17 cellular contexts compared by ENCODE assay signal in the genomic region with DNA sequence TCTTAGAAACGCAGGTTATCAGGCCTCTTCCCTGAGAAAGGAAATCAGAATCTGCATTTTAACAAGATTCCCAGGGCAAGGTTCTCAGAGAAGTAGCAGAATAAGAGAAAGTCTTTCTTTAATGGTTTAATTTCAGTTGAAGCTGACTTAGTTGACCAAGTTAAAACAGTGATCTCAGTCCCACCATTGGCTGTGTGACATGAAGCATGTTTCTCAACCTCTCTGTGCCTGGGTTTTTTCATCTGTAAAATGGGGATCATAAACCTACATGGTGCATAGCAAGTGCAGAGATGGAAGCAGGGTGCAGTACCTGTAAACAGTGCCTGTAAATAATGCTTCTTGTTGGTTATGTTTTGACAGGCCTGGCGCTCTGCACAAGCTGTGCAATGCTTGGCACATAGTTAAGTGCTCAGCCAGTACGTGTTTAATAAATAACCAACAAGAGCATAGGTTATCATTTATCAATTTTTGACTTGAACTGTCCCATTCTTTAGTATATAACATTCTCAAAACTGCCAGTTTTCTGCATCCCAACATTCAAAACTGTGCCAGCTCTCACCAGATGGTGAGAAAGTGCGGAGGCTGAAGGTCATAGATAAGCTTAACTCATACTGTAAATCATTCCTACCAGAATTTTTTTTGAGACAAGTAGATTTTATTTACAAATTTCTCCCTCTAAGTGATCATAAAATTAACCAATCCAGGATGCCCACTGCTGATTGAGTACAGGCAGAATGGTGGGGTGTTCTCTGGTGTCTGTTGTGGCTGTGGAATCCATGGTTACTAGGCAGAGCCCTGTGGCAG. TPM values are rescaled to one million over a fixed set of nuclear protein-coding genes. Genes with fewer than 3 reads are reported as not detected.
DNase-seq lines count a peak whose midpoint lies in the region; ATAC-seq and TF ChIP-seq lines count a peak whose summit lies in the region.
"Had no signal": no experiment of that assay in that cellular context is flagged by ENCODE, and none has a peak within 500 bp of the region (broad histone marks: within the 10 kb centered on the region; RNA-seq: fewer than 3 reads in every experiment).

No MANE protein-coding gene starts in this region.

- no peaks in the 10 kb centered on the region for H3K36me3 ChIP-seq in body of pancreas (replicated peaks in 1 of 2; ENCODE audit: insufficient read depth in 1 of 2, low read depth in 2 of 2)
- H3K36me3 ChIP-seq in liver (ENCODE audit: control insufficient read depth in 4 of 4, insufficient read depth in 3 of 4, low read depth in 1 of 4, low read length in 3 of 4) = peaks cover 0 to 2% (median 0%) of the 10 kb centered on the region in 4 donors

- no peak for TF ChIP-seq POLR2A in body of pancreas (IDR thresholded peaks at IDR 0.05)

- H3K4me3 ChIP-seq in body of pancreas (no peak overlapping the region), liver (ENCODE audit: low read depth in 1 of 3, low read length in 3 of 3) (no peak overlapping the region)
- H3K4me3 ChIP-seq: HAP-1 had no signal

- peaks cover 29% of the 10 kb centered on the region for H3K36me3 Mint-ChIP-seq in activated T-cell treated with anti-CD3 and anti-CD28 coated beads, Interleukin-2, amount 50 U/mL, for 24 hours (ENCODE audit: low read depth)

- TF ChIP-seq CTCF in body of pancreas (IDR thresholded peaks at IDR 0.05) (no peak), liver (IDR thresholded peaks at IDR 0.05; ENCODE audit: low read depth, low read length, missing input control) (no peak)

- no peak for DNase-seq in activated T-cell treated with anti-CD3 and anti-CD28 coated beads, Interleukin-2, amount 50 U/mL, for 24 hours
- DNase-seq in activated T-cell treated with anti-CD3 and anti-CD28 coated beads, Interleukin-2, amount 50 U/mL, for 48 hours = no peak
- DNase-seq in body of pancreas (peak in 2 of 4 donors; percentile 41 to 57), epidermal melanocyte (ENCODE audit: insufficient read length, low spot score) (no peak), DMS53 (lab: John Stamatoyannopoulos, UW) (no peak)
- DNase-seq: C1 segment of cervical spinal cord; Calu3; CD4-positive, alpha-beta T cell; DMS153; GF-D8; HFFc6; IMR-90 had no signal

- H3K9ac ChIP-seq in liver (ENCODE audit: low read depth in 1 of 2, low read length in 2 of 2) = no peak overlapping the region

- peak; percentile 33 for ATAC-seq in body of pancreas
- no peak for ATAC-seq in GM18873 (IDR thresholded peaks at IDR 0.05; ENCODE audit: low FRiP score, unreplicated experiment)
- ATAC-seq in HG02973 (IDR thresholded peaks at IDR 0.05; ENCODE audit: unreplicated experiment) = no peak

- 27 to 34% methylated on average over 4 of the region's 4 CpGs for WGBS in body of pancreas, 2 donors
- 49% methylated on average over 4 of the region's 4 CpGs for WGBS in liver

- H3K27me3 Mint-ChIP-seq in activated T-cell treated with anti-CD3 and anti-CD28 coated beads, Interleukin-2, amount 50 U/mL, for 24 hours = no peaks in the 10 kb centered on the region
- H3K27me3 Mint-ChIP-seq: B cell; CD4-positive, alpha-beta T cell had no signal

- peaks cover 32% of the 10 kb centered on the region for H3K4me1 Mint-ChIP-seq in activated T-cell treated with anti-CD3 and anti-CD28 coated beads, Interleukin-2, amount 50 U/mL, for 24 hours (ENCODE audit: low read depth)

- TF ChIP-seq RAD21 in liver (IDR thresholded peaks at IDR 0.05) = peak in 1 of 2 donors; percentile 10

- peak overlapping the region; percentile 11 for H3K27ac Mint-ChIP-seq in activated T-cell treated with anti-CD3 and anti-CD28 coated beads, Interleukin-2, amount 50 U/mL, for 24 hours
- H3K27ac Mint-ChIP-seq: B cell; CD4-positive, alpha-beta T cell; HFFc6 had no signal

- H3K27ac ChIP-seq in body of pancreas = peak overlapping the region in 3 of 4 donors; percentile 26 to 69 (median 29)
- H3K27ac ChIP-seq in liver (ENCODE audit: low read depth in 1 of 2, low read length in 2 of 2) = no peak overlapping the region

- no peaks in the 10 kb centered on the region for H3K27me3 ChIP-seq in body of pancreas
- no peaks in the 10 kb centered on the region for H3K27me3 ChIP-seq in liver (ENCODE audit: control insufficient read depth in 4 of 4, insufficient read depth in 4 of 4, low read length in 3 of 4)

- no peaks in the 10 kb centered on the region for H3K9me3 Mint-ChIP-seq in activated T-cell treated with anti-CD3 and anti-CD28 coated beads, Interleukin-2, amount 50 U/mL, for 24 hours
- H3K9me3 Mint-ChIP-seq: CD4-positive, alpha-beta T cell; HFFc6 had no signal

- intact Hi-C loops in body of pancreas (cut with DNase I) = no loop called here

- H3K9me3 ChIP-seq in body of pancreas (no peaks in the 10 kb centered on the region), liver (ENCODE audit: control insufficient read depth in 4 of 4, low read length in 3 of 4) (no peaks in the 10 kb centered on the region)
- H3K9me3 ChIP-seq: HAP-1 had no signal

- H3K4me1 ChIP-seq in body of pancreas = peaks cover 60% of the 10 kb centered on the region
- peaks cover 7 to 51% (median 39%) of the 10 kb centered on the region in 4 donors for H3K4me1 ChIP-seq in liver (ENCODE audit: control insufficient read depth in 4 of 4, insufficient read depth in 4 of 4, low read length in 3 of 4)
- H3K4me1 ChIP-seq: HAP-1 had no signal

- no peak overlapping the region for H3K4me3 Mint-ChIP-seq in activated T-cell treated with anti-CD3 and anti-CD28 coated beads, Interleukin-2, amount 50 U/mL, for 24 hours
- H3K4me3 Mint-ChIP-seq: B cell; CD4-positive, alpha-beta T cell; HFFc6 had no signal

TF ChIP-seq in liver, 16 proteins besides CTCF, POLR2A, EP300 and RAD21:
- TF ChIP-seq, protein P1, sequence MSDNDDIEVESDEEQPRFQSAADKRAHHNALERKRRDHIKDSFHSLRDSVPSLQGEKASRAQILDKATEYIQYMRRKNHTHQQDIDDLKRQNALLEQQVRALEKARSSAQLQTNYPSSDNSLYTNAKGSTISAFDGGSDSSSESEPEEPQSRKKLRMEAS (IDR thresholded peaks at IDR 0.05) = no peak
- no peak for TF ChIP-seq GABPA (IDR thresholded peaks at IDR 0.05 in 1 of 2, conservative IDR thresholded peaks at IDR 0.05 in 1 of 2)
- peak; percentile 45 for TF ChIP-seq FOXA2 (IDR thresholded peaks at IDR 0.05)
- peak; percentile 12 for TF ChIP-seq FOXA1 (IDR thresholded peaks at IDR 0.05)
- TF ChIP-seq YY1 (IDR thresholded peaks at IDR 0.05) = no peak
- TF ChIP-seq EGR1 (IDR thresholded peaks at IDR 0.05; ENCODE audit: low read depth in 2 of 2) = no peak
- peak in 1 of 2 donors; percentile 67 for TF ChIP-seq RXRA (IDR thresholded peaks at IDR 0.05)
- no peak for TF ChIP-seq TAF1 (conservative IDR thresholded peaks at IDR 0.05)
- no peak for TF ChIP-seq JUND (IDR thresholded peaks at IDR 0.05)
- TF ChIP-seq, protein P2, sequence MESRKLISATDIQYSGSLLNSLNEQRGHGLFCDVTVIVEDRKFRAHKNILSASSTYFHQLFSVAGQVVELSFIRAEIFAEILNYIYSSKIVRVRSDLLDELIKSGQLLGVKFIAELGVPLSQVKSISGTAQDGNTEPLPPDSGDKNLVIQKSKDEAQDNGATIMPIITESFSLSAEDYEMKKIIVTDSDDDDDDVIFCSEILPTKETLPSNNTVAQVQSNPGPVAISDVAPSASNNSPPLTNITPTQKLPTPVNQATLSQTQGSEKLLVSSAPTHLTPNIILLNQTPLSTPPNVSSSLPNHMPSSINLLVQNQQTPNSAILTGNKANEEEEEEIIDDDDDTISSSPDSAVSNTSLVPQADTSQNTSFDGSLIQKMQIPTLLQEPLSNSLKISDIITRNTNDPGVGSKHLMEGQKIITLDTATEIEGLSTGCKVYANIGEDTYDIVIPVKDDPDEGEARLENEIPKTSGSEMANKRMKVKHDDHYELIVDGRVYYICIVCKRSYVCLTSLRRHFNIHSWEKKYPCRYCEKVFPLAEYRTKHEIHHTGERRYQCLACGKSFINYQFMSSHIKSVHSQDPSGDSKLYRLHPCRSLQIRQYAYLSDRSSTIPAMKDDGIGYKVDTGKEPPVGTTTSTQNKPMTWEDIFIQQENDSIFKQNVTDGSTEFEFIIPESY (IDR thresholded peaks at IDR 0.05) = peak; percentile 40
- no peak for TF ChIP-seq NR2F2 (IDR thresholded peaks at IDR 0.05)
- TF ChIP-seq HNF4A (conservative IDR thresholded peaks at IDR 0.05) = peak; percentile 15 to 60
- TF ChIP-seq SP1 (IDR thresholded peaks at IDR 0.05) = no peak
- no peak for TF ChIP-seq ATF3 (IDR thresholded peaks at IDR 0.05)
- no peak for TF ChIP-seq HNF4G (IDR thresholded peaks at IDR 0.05)
- TF ChIP-seq, protein P3, sequence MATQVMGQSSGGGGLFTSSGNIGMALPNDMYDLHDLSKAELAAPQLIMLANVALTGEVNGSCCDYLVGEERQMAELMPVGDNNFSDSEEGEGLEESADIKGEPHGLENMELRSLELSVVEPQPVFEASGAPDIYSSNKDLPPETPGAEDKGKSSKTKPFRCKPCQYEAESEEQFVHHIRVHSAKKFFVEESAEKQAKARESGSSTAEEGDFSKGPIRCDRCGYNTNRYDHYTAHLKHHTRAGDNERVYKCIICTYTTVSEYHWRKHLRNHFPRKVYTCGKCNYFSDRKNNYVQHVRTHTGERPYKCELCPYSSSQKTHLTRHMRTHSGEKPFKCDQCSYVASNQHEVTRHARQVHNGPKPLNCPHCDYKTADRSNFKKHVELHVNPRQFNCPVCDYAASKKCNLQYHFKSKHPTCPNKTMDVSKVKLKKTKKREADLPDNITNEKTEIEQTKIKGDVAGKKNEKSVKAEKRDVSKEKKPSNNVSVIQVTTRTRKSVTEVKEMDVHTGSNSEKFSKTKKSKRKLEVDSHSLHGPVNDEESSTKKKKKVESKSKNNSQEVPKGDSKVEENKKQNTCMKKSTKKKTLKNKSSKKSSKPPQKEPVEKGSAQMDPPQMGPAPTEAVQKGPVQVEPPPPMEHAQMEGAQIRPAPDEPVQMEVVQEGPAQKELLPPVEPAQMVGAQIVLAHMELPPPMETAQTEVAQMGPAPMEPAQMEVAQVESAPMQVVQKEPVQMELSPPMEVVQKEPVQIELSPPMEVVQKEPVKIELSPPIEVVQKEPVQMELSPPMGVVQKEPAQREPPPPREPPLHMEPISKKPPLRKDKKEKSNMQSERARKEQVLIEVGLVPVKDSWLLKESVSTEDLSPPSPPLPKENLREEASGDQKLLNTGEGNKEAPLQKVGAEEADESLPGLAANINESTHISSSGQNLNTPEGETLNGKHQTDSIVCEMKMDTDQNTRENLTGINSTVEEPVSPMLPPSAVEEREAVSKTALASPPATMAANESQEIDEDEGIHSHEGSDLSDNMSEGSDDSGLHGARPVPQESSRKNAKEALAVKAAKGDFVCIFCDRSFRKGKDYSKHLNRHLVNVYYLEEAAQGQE (IDR thresholded peaks at IDR 0.05) = no peak

RNA-seq across cellular contexts. Expression of gene C17orf67, which starts 6.9 kb away (rescaled TPM):
- total RNA-seq in body of pancreas = 1 to 10 TPM in 1 of 2 donors, under 1 TPM in 1; 0.78 to 2.3 TPM
- under 1 TPM; 0.19 to 0.75 TPM for total RNA-seq in liver
- 1 to 10 TPM in 1 of 2 donors, under 1 TPM in 1; 0.81 to 1.4 TPM for polyA plus RNA-seq in liver

RNA-seq across cellular contexts. Expression of gene DGKE, which starts 7.1 kb away (rescaled TPM):
- total RNA-seq in body of pancreas (1 to 10 TPM; 4.6 to 7.0 TPM), liver (1 to 10 TPM; 1.0 to 5.9 TPM)
- 1 to 10 TPM; 1.3 to 4.3 TPM for polyA plus RNA-seq in liver

Comparison
In these comparisons a context has a peak if more than half of its experiments do, and no peak if none do; other contexts are left out.
1. H3K27ac ChIP-seq: peak in body of pancreas (3 of 4); none in liver (0 of 2).